ENCODE assay signal across 9 cellular contexts in the genomic region with DNA sequence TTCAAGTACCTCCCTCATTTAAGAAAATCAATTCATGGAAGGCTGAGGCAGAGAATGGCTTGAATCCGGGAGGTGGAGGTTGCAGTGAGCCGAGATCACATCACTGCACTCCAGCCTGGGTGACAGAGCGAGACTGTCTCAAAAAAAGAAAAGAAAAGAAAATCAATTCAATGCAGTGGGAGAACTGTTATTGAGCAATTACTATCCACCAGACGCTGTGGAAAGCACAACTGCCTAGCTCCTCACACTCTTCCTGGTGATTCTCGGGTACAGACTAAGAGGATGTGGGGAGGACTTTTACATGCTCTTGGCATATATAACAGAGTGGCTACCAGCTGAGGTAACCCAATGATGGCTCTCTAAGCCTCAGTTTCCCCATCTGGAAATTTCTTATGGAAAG. TPM values are rescaled to one million over a fixed set of nuclear protein-coding genes. Genes with fewer than 3 reads are reported as not detected.
DNase-seq lines count a peak whose midpoint lies in the region; ATAC-seq, FAIRE-seq and TF ChIP-seq lines count a peak whose summit lies in the region.
"Had no signal": no experiment of that assay in that cellular context is flagged by ENCODE, and none has a peak within 500 bp of the region (broad histone marks: within the 10 kb centered on the region; RNA-seq: fewer than 3 reads in every experiment).

No MANE protein-coding gene starts in this region.

- POLR2A ChIA-PET in CD4-positive, alpha-beta memory T cell (lab: Charles Lee; ENCODE audit: partially characterized antibody) = interaction anchor here (1.5 to 26.3 kb wide), 9 partner anchors 10 to 677 kb away, joined by 4 to 1769 read pairs (median 228); a partner anchor contains a TSS

- H3K4me1 ChIP-seq in CD4-positive, alpha-beta memory T cell (ENCODE audit: insufficient read depth, low read length) = peaks cover 37% of the 10 kb centered on the region
- H3K4me1 ChIP-seq in neutrophil (ENCODE audit: control insufficient read depth in 1 of 2, insufficient read depth in 1 of 2, low read depth in 1 of 2, low read length in 1 of 2) = peaks cover 48 to 69% of the 10 kb centered on the region in 2 experiments

- CTCF ChIA-PET in CD4-positive, alpha-beta memory T cell (lab: Charles Lee; ENCODE audit: partially characterized antibody) = interaction anchor here (1.1 to 16.4 kb wide), 6 partner anchors 16 to 516 kb away, joined by 3 to 172 read pairs (median 84); no protein-coding TSS in a partner anchor

- peak overlapping the region; percentile 83 for H3K27ac ChIP-seq in CD4-positive, alpha-beta memory T cell (ENCODE audit: low read depth, low read length)
- peak overlapping the region; percentile 99 for H3K27ac ChIP-seq in neutrophil

- FAIRE-seq in GM12892 (lab: Jason Lieb, UNC) = no peak

- H3K27me3 Mint-ChIP-seq in CD4-positive, alpha-beta memory T cell = no peaks in the 10 kb centered on the region
- peaks cover 16% of the 10 kb centered on the region for H3K27me3 Mint-ChIP-seq in brain

- H3K9me3 Mint-ChIP-seq in CD4-positive, alpha-beta memory T cell = peaks cover 0 to 21% (median 2%) of the 10 kb centered on the region in 8 donors
- peaks cover 0 to 12% (median 0%) of the 10 kb centered on the region in 5 experiments for H3K9me3 Mint-ChIP-seq in brain

- H3K27me3 ChIP-seq in CD4-positive, alpha-beta memory T cell (ENCODE audit: insufficient read depth, low read length) = no peaks in the 10 kb centered on the region
- no peaks in the 10 kb centered on the region for H3K27me3 ChIP-seq in neutrophil
- H3K27me3 ChIP-seq: MG63 had no signal

- TF ChIP-seq POLR2A in GM12892 (IDR thresholded peaks at IDR 0.05; ENCODE audit: low read depth, low read length) = no peak

- peak overlapping the region; percentile 51 to 69 for H3K4me3 ChIP-seq in CD4-positive, alpha-beta memory T cell (ENCODE audit: low read length in 2 of 2)
- H3K4me3 ChIP-seq in neutrophil (ENCODE audit: low read depth in 1 of 2, low read length in 1 of 2) = peak overlapping the region in 1 of 2 experiments; percentile 78
- H3K4me3 ChIP-seq: MG63 had no signal

- H3K4me1 Mint-ChIP-seq in CD4-positive, alpha-beta memory T cell = peaks cover 19 to 55% (median 36%) of the 10 kb centered on the region in 4 donors
- peaks cover 50% of the 10 kb centered on the region for H3K4me1 Mint-ChIP-seq in brain

- TF ChIP-seq CTCF in brain (conservative IDR thresholded peaks at IDR 0.05) (no peak), neutrophil (IDR thresholded peaks at IDR 0.05) (no peak)

- H3K9me3 ChIP-seq in CD4-positive, alpha-beta memory T cell (ENCODE audit: control insufficient read depth in 1 of 2, low read length in 2 of 2) = no peaks in the 10 kb centered on the region
- no peaks in the 10 kb centered on the region for H3K9me3 ChIP-seq in neutrophil
- H3K9me3 ChIP-seq: MG63 had no signal

- peak overlapping the region; percentile 80 to 99 (median 92) for H3K4me3 Mint-ChIP-seq in CD4-positive, alpha-beta memory T cell
- H3K4me3 Mint-ChIP-seq in brain = peak overlapping the region in 3 of 5 experiments; percentile 27 to 72 (median 34)

- peak overlapping the region; percentile 95 to 100 (median 98) for H3K27ac Mint-ChIP-seq in CD4-positive, alpha-beta memory T cell
- H3K27ac Mint-ChIP-seq in brain = peak overlapping the region; percentile 24 to 99 (median 83)

- H3K36me3 ChIP-seq in CD4-positive, alpha-beta memory T cell (ENCODE audit: insufficient read depth, low read length) = peaks cover 9% of the 10 kb centered on the region
- peaks cover 10% of the 10 kb centered on the region for H3K36me3 ChIP-seq in neutrophil

- peaks cover 26 to 46% of the 10 kb centered on the region in 2 donors for H3K36me3 Mint-ChIP-seq in CD4-positive, alpha-beta memory T cell
- H3K36me3 Mint-ChIP-seq in brain = peaks cover 23% of the 10 kb centered on the region

- peak in 1 of 5 donors; percentile 40 for DNase-seq in CD4-positive, alpha-beta memory T cell
- peak; percentile 25 to 29 for DNase-seq in Kasumi-1 (lab: John Stamatoyannopoulos, UW)
- no peak for DNase-seq in stimulated activated CD4-positive, alpha-beta T cell treated with anti-CD3 and anti-CD28 coated beads, Interleukin-1b, Interleukin-23, amount 100 ng/mL, for 48 hours
- DNase-seq in GM12892 (ENCODE audit: insufficient read length) = no peak
- no peak for DNase-seq in dermis blood vessel endothelial cell
- DNase-seq: MG63 had no signal

- intact Hi-C loops in CD4-positive, alpha-beta memory T cell (cut with micrococcal nuclease) = no loop called here

- ATAC-seq in HG02885 (IDR thresholded peaks at IDR 0.05; ENCODE audit: poor library complexity, unreplicated experiment) = no peak

RNA-seq across cellular contexts. Expression of a gene that starts 2.7 kb away (rescaled TPM):
- 1,000 to 10,000 TPM; 4,851 to 5,116 TPM for total RNA-seq in CD4-positive, alpha-beta memory T cell
- polyA plus RNA-seq in CD4-positive, alpha-beta memory T cell = over 10,000 TPM; 27,942 to 36,115 TPM
- polyA plus RNA-seq in brain (ENCODE audit: insufficient read depth, low read depth, low replicate concordance) = 3,699 TPM
- polyA plus RNA-seq in GM12892 (2012; ENCODE audit: missing spikeins) = 23,212 TPM
- total RNA-seq in dermis blood vessel endothelial cell = 8,354 and 18,147 TPM in 2 replicates

Comparison
In these comparisons a context has a peak if more than half of its experiments do, and no peak if none do; other contexts are left out.
1. DNase-seq: peak in Kasumi-1 (2 of 2); none in stimulated activated CD4-positive, alpha-beta T cell treated with anti-CD3 and anti-CD28 coated beads, Interleukin-1b, Interleukin-23, amount 100 ng/mL, for 48 hours (single experiment), GM12892 (single experiment) and dermis blood vessel endothelial cell (single experiment).